ENCODE assay signal across 14 cellular contexts in genomic region chr22:49879871-49880270, GRCh38. TPM values are rescaled to one million over a fixed set of nuclear protein-coding genes. Genes with fewer than 3 reads are reported as not detected.
DNase-seq lines count a peak whose midpoint lies in the region; ATAC-seq and TF ChIP-seq lines count a peak whose summit lies in the region.
"Had no signal": no experiment of that assay in that cellular context is flagged by ENCODE, and none has a peak within 500 bp of the region (broad histone marks: within the 10 kb centered on the region; RNA-seq: fewer than 3 reads in every experiment).

No MANE protein-coding gene starts in this region.

- peaks cover 23% of the 10 kb centered on the region for H3K4me1 ChIP-seq in Loucy (ENCODE audit: insufficient read depth, low read length, poor library complexity, severe bottlenecking)
- no peaks in the 10 kb centered on the region for H3K4me1 ChIP-seq in endodermal cell (ENCODE audit: control insufficient read depth, insufficient read depth, low read length)
- H3K4me1 ChIP-seq in testis = no peaks in the 10 kb centered on the region
- H3K4me1 ChIP-seq: foreskin keratinocyte, right lobe of liver had no signal

- H3K9me2 ChIP-seq in Loucy (replicated peaks; ENCODE audit: low read depth, low read length) = no peaks in the 10 kb centered on the region

- H3F3A ChIP-seq in Loucy (ENCODE audit: low read depth) = 0 out of 2 replicates have a peak, but pooled peaks cover 3% of the 10 kb centered on the region

- no peak overlapping the region for H3K4me3 Mint-ChIP-seq in activated naive CD4-positive, alpha-beta T cell treated with anti-CD3 and anti-CD28 coated beads, Interleukin-2, amount 10 ng/mL, durations not matched to agents 7 days and 5 days
- no peak overlapping the region for H3K4me3 Mint-ChIP-seq in endodermal cell

- H3K9ac ChIP-seq in Loucy (ENCODE audit: low read depth, low read length, poor library complexity, severe bottlenecking) (peak overlapping the region; percentile 44), endodermal cell (ENCODE audit: extremely low read depth, low read length, poor library complexity, severe bottlenecking) (no peak overlapping the region)

- H3K27me3 ChIP-seq in Loucy (ENCODE audit: insufficient read depth, low read length, poor library complexity, severe bottlenecking) = no peaks in the 10 kb centered on the region
- no peaks in the 10 kb centered on the region for H3K27me3 ChIP-seq in endodermal cell (ENCODE audit: control insufficient read depth, insufficient read depth, low read length, poor library complexity, severe bottlenecking)
- no peaks in the 10 kb centered on the region for H3K27me3 ChIP-seq in testis
- H3K27me3 ChIP-seq: foreskin keratinocyte, right lobe of liver had no signal

- peak overlapping the region; percentile 70 for H3K4me2 ChIP-seq in Loucy (ENCODE audit: low read depth, low read length, poor library complexity, severe bottlenecking)

- WGBS in endodermal cell (ENCODE audit: insufficient coverage in 1 of 2, insufficient read length in 1 of 2), 2 experiments = 95 to 96% methylated on average over 6 to 9 of the region's 9 CpGs
- whole genome bisulfite sequencing in testis, 2 donors = 64 to 77% methylated on average over 9 of the region's 9 CpGs

- H3K79me2 ChIP-seq in Loucy (ENCODE audit: insufficient read depth, low read length) = peaks cover 98% of the 10 kb centered on the region

- ATAC-seq in activated naive CD4-positive, alpha-beta T cell treated with anti-CD3 and anti-CD28 coated beads, Interleukin-2, amount 50 U/mL, for 72 hours = no peak
- no peak for ATAC-seq in HG03565 (IDR thresholded peaks at IDR 0.05; ENCODE audit: unreplicated experiment)
- ATAC-seq: foreskin keratinocyte had no signal

- CTCF ChIA-PET in activated naive CD4-positive, alpha-beta T cell treated with anti-CD3 and anti-CD28 coated beads, Interleukin-2, amount 10 ng/mL, durations not matched to agents 7 days and 5 days (lab: Charles Lee) = no interaction called here

- no peak for TF ChIP-seq POLR2A in testis (IDR thresholded peaks at IDR 0.05)

- no peaks in the 10 kb centered on the region for H3K9me3 ChIP-seq in Loucy (ENCODE audit: insufficient read depth, low read depth, low read length)
- peaks cover 7% of the 10 kb centered on the region for H3K9me3 ChIP-seq in endodermal cell (ENCODE audit: control insufficient read depth, low read length)
- H3K9me3 ChIP-seq in testis = no peaks in the 10 kb centered on the region
- H3K9me3 ChIP-seq: right lobe of liver had no signal

- H2AFZ ChIP-seq in Loucy (ENCODE audit: low read length) = no peak overlapping the region

- peaks cover 20% of the 10 kb centered on the region for H3K4me1 Mint-ChIP-seq in activated naive CD4-positive, alpha-beta T cell treated with anti-CD3 and anti-CD28 coated beads, Interleukin-2, amount 10 ng/mL, durations not matched to agents 7 days and 5 days
- H3K4me1 Mint-ChIP-seq in endodermal cell = no peaks in the 10 kb centered on the region

- peak overlapping the region; percentile 79 for H3K27ac Mint-ChIP-seq in activated naive CD4-positive, alpha-beta T cell treated with anti-CD3 and anti-CD28 coated beads, Interleukin-2, amount 10 ng/mL, durations not matched to agents 7 days and 5 days
- H3K27ac Mint-ChIP-seq in activated naive CD4-positive, alpha-beta T cell treated with anti-CD3 and anti-CD28 coated beads, Interleukin-2, amount 50 U/mL, for 72 hours = peak overlapping the region in 1 of 2 donors; percentile 78
- H3K27ac Mint-ChIP-seq in endodermal cell = peak overlapping the region; percentile 15

- H3K36me3 ChIP-seq in Loucy (ENCODE audit: insufficient read depth, low read length) (peaks cover 37% of the 10 kb centered on the region; the same call in 1 of the 2 replicates), endodermal cell (ENCODE audit: control insufficient read depth, insufficient read depth, low read length) (peaks cover 43% of the 10 kb centered on the region), testis (ENCODE audit: low read depth, missing control alignments) (no peaks in the 10 kb centered on the region)

- H4K20me1 ChIP-seq in Loucy (ENCODE audit: insufficient read depth, low read length, poor library complexity, severe bottlenecking) = peaks cover 74% of the 10 kb centered on the region

- H3K27me3 Mint-ChIP-seq in activated naive CD4-positive, alpha-beta T cell treated with anti-CD3 and anti-CD28 coated beads, Interleukin-2, amount 10 ng/mL, durations not matched to agents 7 days and 5 days = no peaks in the 10 kb centered on the region
- H3K27me3 Mint-ChIP-seq in endodermal cell (ENCODE audit: insufficient read depth) = no peaks in the 10 kb centered on the region

- H3K4me3 ChIP-seq in Loucy (ENCODE audit: low read length, poor library complexity, severe bottlenecking) (peak overlapping the region; percentile 48), endodermal cell (ENCODE audit: low read length) (no peak overlapping the region), testis (peak overlapping the region; percentile 1 to 20)
- H3K4me3 ChIP-seq: right lobe of liver had no signal

- intact Hi-C loops in testis (cut with DNase I; ENCODE audit: low total_unique reads) = no loop called here

- TF ChIP-seq CTCF in Loucy (conservative IDR thresholded peaks at IDR 0.05; ENCODE audit: low read length) (no peak), endodermal cell (conservative IDR thresholded peaks at IDR 0.05) (no peak), testis (IDR thresholded peaks at IDR 0.05) (no peak)

- no peak overlapping the region for H3K27ac ChIP-seq in endodermal cell (ENCODE audit: low read depth, low read length)
- H3K27ac ChIP-seq in testis = peak overlapping the region in 1 of 2 donors; percentile 5
- H3K27ac ChIP-seq: foreskin keratinocyte, right lobe of liver had no signal

- H3K36me3 Mint-ChIP-seq in activated naive CD4-positive, alpha-beta T cell treated with anti-CD3 and anti-CD28 coated beads, Interleukin-2, amount 10 ng/mL, durations not matched to agents 7 days and 5 days = peaks cover 54% of the 10 kb centered on the region
- peaks cover 7 to 50% of the 10 kb centered on the region in 2 donors for H3K36me3 Mint-ChIP-seq in activated naive CD4-positive, alpha-beta T cell treated with anti-CD3 and anti-CD28 coated beads, Interleukin-2, amount 50 U/mL, for 72 hours
- H3K36me3 Mint-ChIP-seq in endodermal cell (ENCODE audit: low read depth) = peaks cover 54% of the 10 kb centered on the region

- no peak for DNase-seq in activated naive CD4-positive, alpha-beta T cell treated with anti-CD3 and anti-CD28 coated beads, Interleukin-2, amount 10 ng/mL, durations not matched to agents 7 days and 5 days
- DNase-seq in activated naive CD4-positive, alpha-beta T cell treated with anti-CD3 and anti-CD28 coated beads, Interleukin-2, amount 50 U/mL, for 72 hours (ENCODE audit: low spot score in 2 of 2) = no peak
- DNase-seq in endodermal cell (no peak), testis (no peak), RKO (ENCODE audit: low spot score) (no peak), NCI-H2227 (lab: John Stamatoyannopoulos, UW; ENCODE audit: unreplicated experiment) (no peak)
- DNase-seq: activated CD4-positive, alpha-beta T cell treated with anti-CD3 and anti-CD28 coated beads for 48 hours; anterior cingulate cortex; foreskin keratinocyte; NCI-H1930; right lobe of liver; Right ventricle myocardium superior had no signal

- no peaks in the 10 kb centered on the region for H3K9me3 Mint-ChIP-seq in activated naive CD4-positive, alpha-beta T cell treated with anti-CD3 and anti-CD28 coated beads, Interleukin-2, amount 10 ng/mL, durations not matched to agents 7 days and 5 days
- H3K9me3 Mint-ChIP-seq in activated naive CD4-positive, alpha-beta T cell treated with anti-CD3 and anti-CD28 coated beads, Interleukin-2, amount 50 U/mL, for 72 hours = no peaks in the 10 kb centered on the region
- H3K9me3 Mint-ChIP-seq in endodermal cell = peaks cover 17% of the 10 kb centered on the region

RNA-seq across cellular contexts. Expression of gene ZBED4, which starts 26.2 kb away (rescaled TPM):
- 10 to 100 TPM; 18.4 to 20.7 TPM for total RNA-seq in activated naive CD4-positive, alpha-beta T cell treated with anti-CD3 and anti-CD28 coated beads, Interleukin-2, amount 50 U/mL, for 72 hours
- total RNA-seq in endodermal cell (10 to 100 TPM; 22.0 to 26.6 TPM), testis (10 to 100 TPM; 17.2 to 18.2 TPM)
- polyA plus RNA-seq in endodermal cell (2013, experiment 1 of 2) = 31.2 TPM
- 29.0 TPM for polyA plus RNA-seq in endodermal cell (2013, experiment 2 of 2)
- 9.1 TPM for polyA plus RNA-seq in testis (ENCODE audit: insufficient read depth, low read depth, low replicate concordance)

RNA-seq across cellular contexts. Expression of gene ALG12, which starts 38.4 kb away (rescaled TPM):
- total RNA-seq in activated naive CD4-positive, alpha-beta T cell treated with anti-CD3 and anti-CD28 coated beads, Interleukin-2, amount 50 U/mL, for 72 hours = 10 to 100 TPM; 14.8 to 15.3 TPM
- 10 to 100 TPM; 19.7 to 26.2 TPM for total RNA-seq in endodermal cell
- polyA plus RNA-seq in endodermal cell (2013, experiment 1 of 2) = 16.2 TPM
- polyA plus RNA-seq in endodermal cell (2013, experiment 2 of 2) = 12.6 TPM
- total RNA-seq in testis = 10 to 100 TPM; 11.9 to 18.3 TPM
- 10.6 TPM for polyA plus RNA-seq in testis (ENCODE audit: insufficient read depth, low read depth, low replicate concordance)

RNA-seq across cellular contexts. Expression of gene CRELD2, which starts 38.6 kb away (rescaled TPM):
- 10 to 100 TPM; 19.1 to 31.0 TPM for total RNA-seq in activated naive CD4-positive, alpha-beta T cell treated with anti-CD3 and anti-CD28 coated beads, Interleukin-2, amount 50 U/mL, for 72 hours
- total RNA-seq in endodermal cell = 10 to 100 TPM; 39.8 to 62.9 TPM
- polyA plus RNA-seq in endodermal cell (2013, experiment 1 of 2) = 27.1 TPM
- polyA plus RNA-seq in endodermal cell (2013, experiment 2 of 2) = 27.4 TPM
- 10 to 100 TPM; 57.9 to 64.2 TPM for total RNA-seq in testis
- polyA plus RNA-seq in testis (ENCODE audit: insufficient read depth, low read depth, low replicate concordance) = 58.3 TPM

RNA-seq across cellular contexts. Expression of gene BRD1, which starts 52.2 kb away (rescaled TPM):
- total RNA-seq in activated naive CD4-positive, alpha-beta T cell treated with anti-CD3 and anti-CD28 coated beads, Interleukin-2, amount 50 U/mL, for 72 hours = 10 to 100 TPM; 27.7 to 39.0 TPM
- total RNA-seq in endodermal cell = 10 to 100 TPM; 49.5 to 54.9 TPM
- polyA plus RNA-seq in endodermal cell (2013, experiment 1 of 2) = 39.8 TPM
- 36.7 TPM for polyA plus RNA-seq in endodermal cell (2013, experiment 2 of 2)
- 100 to 1,000 TPM; 113 to 122 TPM for total RNA-seq in testis
- 114 TPM for polyA plus RNA-seq in testis (ENCODE audit: insufficient read depth, low read depth, low replicate concordance)
